ENCODE assay signal across 9 cellular contexts in the genomic region with DNA sequence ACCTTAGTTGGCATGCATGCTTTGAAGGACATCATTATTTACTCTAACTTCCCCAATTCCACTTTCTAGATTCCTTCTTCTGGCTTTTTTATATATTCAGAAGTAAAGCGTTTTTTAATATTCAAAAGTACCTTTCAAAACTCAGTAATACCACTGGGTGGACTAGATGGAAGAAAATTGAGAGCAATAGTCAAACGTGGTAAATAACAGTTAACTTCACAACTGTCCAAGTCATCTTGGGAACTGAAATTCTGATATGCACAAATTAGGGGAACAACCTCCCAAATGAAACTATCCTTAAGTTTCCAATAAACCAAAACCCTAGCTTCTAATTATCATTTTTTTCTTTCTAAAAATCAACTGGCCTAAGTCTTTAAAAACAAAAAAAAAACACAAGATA. TPM values are rescaled to one million over a fixed set of nuclear protein-coding genes. Genes with fewer than 3 reads are reported as not detected.
DNase-seq lines count a peak whose midpoint lies in the region; ATAC-seq and TF ChIP-seq lines count a peak whose summit lies in the region.
"Had no signal": no experiment of that assay in that cellular context is flagged by ENCODE, and none has a peak within 500 bp of the region (broad histone marks: within the 10 kb centered on the region; RNA-seq: fewer than 3 reads in every experiment).

No MANE protein-coding gene starts in this region.

- H3K27me3 ChIP-seq in tibial artery: no peaks in the 10 kb centered on the region

- intact Hi-C loops in tibial artery (cut with DNase I; ENCODE audit: low total_unique reads): no loop called here

- H3K4me3 Mint-ChIP-seq in activated naive CD8-positive, alpha-beta T cell treated with anti-CD3 and anti-CD28 coated beads for 36 hours: peak overlapping the region; percentile 84
- H3K4me3 Mint-ChIP-seq in glutamatergic neuron (ENCODE audit: unreplicated experiment): no peak overlapping the region

- WGBS in mesodermal cell (ENCODE audit: insufficient coverage in 2 of 2), 2 experiments: 50% methylated on average over 1 of the region's 2 CpGs; no CpG with 5 or more reads in 1 of the 2 experiments

- H3K4me1 Mint-ChIP-seq in activated naive CD8-positive, alpha-beta T cell treated with anti-CD3 and anti-CD28 coated beads for 36 hours: peaks cover 72% of the 10 kb centered on the region
- H3K4me1 Mint-ChIP-seq in glutamatergic neuron (ENCODE audit: low read depth, unreplicated experiment): peaks cover 36% of the 10 kb centered on the region

- H3K36me3 ChIP-seq in mesodermal cell (ENCODE audit: control insufficient read depth, insufficient read depth, low read length) (peaks cover 17% of the 10 kb centered on the region), tibial artery (no peaks in the 10 kb centered on the region)

- peak overlapping the region; percentile 51 for H3K27ac ChIP-seq in mesodermal cell (ENCODE audit: low read depth, low read length, severe bottlenecking)
- H3K27ac ChIP-seq in tibial artery: no peak overlapping the region

- H3K27me3 Mint-ChIP-seq in activated naive CD8-positive, alpha-beta T cell treated with anti-CD3 and anti-CD28 coated beads for 36 hours: no peaks in the 10 kb centered on the region
- H3K27me3 Mint-ChIP-seq in glutamatergic neuron (ENCODE audit: unreplicated experiment): no peaks in the 10 kb centered on the region

- H3K9me3 ChIP-seq in mesodermal cell (ENCODE audit: control insufficient read depth, low read length) (no peaks in the 10 kb centered on the region), tibial artery (no peaks in the 10 kb centered on the region)

- H3K4me1 ChIP-seq in mesodermal cell (ENCODE audit: control insufficient read depth, insufficient read depth, low read length, poor library complexity, severe bottlenecking) (peaks cover 58% of the 10 kb centered on the region), tibial artery (no peaks in the 10 kb centered on the region)

- H3K27ac Mint-ChIP-seq in activated naive CD8-positive, alpha-beta T cell treated with anti-CD3 and anti-CD28 coated beads for 36 hours: peak overlapping the region; percentile 91
- no peak overlapping the region for H3K27ac Mint-ChIP-seq in glutamatergic neuron (ENCODE audit: unreplicated experiment)

- peaks cover 5% of the 10 kb centered on the region for H3K9me3 Mint-ChIP-seq in activated naive CD8-positive, alpha-beta T cell treated with anti-CD3 and anti-CD28 coated beads for 36 hours
- no peaks in the 10 kb centered on the region for H3K9me3 Mint-ChIP-seq in glutamatergic neuron (ENCODE audit: unreplicated experiment)

- peak; percentile 28 for ATAC-seq in HG02798 (IDR thresholded peaks at IDR 0.05; ENCODE audit: poor library complexity, unreplicated experiment)

- H3K4me3 ChIP-seq in mesodermal cell (ENCODE audit: extremely low read depth, insufficient read depth, low read length, poor library complexity, severe bottlenecking) (no peak overlapping the region), tibial artery (peak overlapping the region in 1 of 2 donors; percentile 21)

- TF ChIP-seq CTCF in glutamatergic neuron (IDR thresholded peaks at IDR 0.05; ENCODE audit: partially characterized antibody, unreplicated experiment): no peak
- TF ChIP-seq CTCF in tibial artery (IDR thresholded peaks at IDR 0.05): no peak

- peaks cover 37% of the 10 kb centered on the region for H3K36me3 Mint-ChIP-seq in activated naive CD8-positive, alpha-beta T cell treated with anti-CD3 and anti-CD28 coated beads for 36 hours
- no peaks in the 10 kb centered on the region for H3K36me3 Mint-ChIP-seq in glutamatergic neuron (ENCODE audit: unreplicated experiment)

- peak; percentile 42 for DNase-seq in CD1c-positive myeloid dendritic cell (ENCODE audit: extremely low spot score)
- no peak for DNase-seq in activated naive CD8-positive, alpha-beta T cell treated with anti-CD3 and anti-CD28 coated beads for 36 hours
- no peak for DNase-seq in glutamatergic neuron
- no peak for DNase-seq in tibial artery
- DNase-seq in D341Med (ENCODE audit: low spot score): no peak
- DNase-seq in germinal center (ENCODE audit: low spot score): no peak
- DNase-seq: activated CD4-positive, alpha-beta T cell treated with anti-CD3 and anti-CD28 coated beads for 4 hours had no signal

RNA-seq across cellular contexts. Expression of a gene that starts 9.0 kb away (rescaled TPM):
- total RNA-seq in activated naive CD8-positive, alpha-beta T cell treated with anti-CD3 and anti-CD28 coated beads for 36 hours: 100 to 1,000 TPM; 159 to 160 TPM
- 152 TPM for polyA plus RNA-seq in mesodermal cell (2013, experiment 1 of 2)
- 176 TPM for polyA plus RNA-seq in mesodermal cell (2013, experiment 2 of 2)
- total RNA-seq in glutamatergic neuron (ENCODE audit: unreplicated experiment): 149 TPM
